In the genomic region with DNA sequence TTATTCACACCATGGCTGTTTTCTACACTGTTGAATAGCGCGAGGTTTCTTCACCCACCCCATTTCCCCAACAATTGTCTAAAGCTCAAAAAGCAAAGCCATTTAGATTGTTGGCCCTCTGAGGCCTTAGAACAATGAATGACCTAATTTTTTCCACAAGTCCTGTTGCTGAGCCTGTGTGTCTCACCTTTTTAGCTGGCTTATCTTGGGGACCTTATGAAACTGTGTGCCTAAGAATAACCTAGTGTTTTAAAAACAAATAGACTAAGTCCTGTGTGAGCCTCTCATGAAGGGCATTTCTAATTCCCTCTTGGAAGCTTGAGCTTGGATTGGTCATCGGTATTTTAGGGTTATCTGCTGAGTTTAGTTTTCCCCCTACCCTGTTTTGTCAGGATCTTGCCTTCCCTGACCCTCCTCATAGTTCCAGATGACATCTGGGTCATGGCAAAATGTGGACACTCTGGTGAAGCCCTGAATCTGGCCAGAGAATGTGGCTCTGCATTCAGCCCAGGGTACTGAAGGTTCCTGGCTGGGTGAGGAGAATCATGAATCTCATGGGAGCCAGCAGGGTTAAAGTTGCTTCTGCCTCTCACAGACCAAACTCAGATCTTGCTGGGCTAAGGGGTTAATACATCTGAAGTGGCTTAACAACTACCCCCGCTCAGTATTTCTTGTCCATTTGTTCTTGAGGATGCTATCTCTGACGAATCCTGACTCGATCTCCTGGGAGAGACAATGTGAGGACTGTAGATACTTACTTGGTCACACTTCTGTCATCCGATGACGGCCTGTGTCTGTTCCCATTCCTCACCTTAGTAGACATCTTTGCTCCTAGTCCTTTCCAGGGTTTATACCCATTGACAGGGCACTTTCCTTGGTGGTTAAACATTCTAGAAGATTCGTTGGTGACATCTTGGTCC, we compare ENCODE assay signal across 1 cellular context.
TF ChIP-seq lines count a peak whose summit lies in the region.

No MANE protein-coding gene starts in this region.

TF ChIP-seq in HepG2, 621 proteins besides CTCF, POLR2A, EP300 and RAD21 (continued from another document and continues in another):
- TF ChIP-seq PAXIP1 (CRISPR knock-in tag; conservative IDR thresholded peaks at IDR 0.05) (peak; percentile 81), ZNF30 (CRISPR knock-in tag; IDR thresholded peaks at IDR 0.05) (no peak), ZSCAN29 (CRISPR knock-in tag; conservative IDR thresholded peaks at IDR 0.05) (no peak), ZNF766 (CRISPR knock-in tag; IDR thresholded peaks at IDR 0.05; ENCODE audit: borderline replicate concordance) (peak; percentile 79; the same call in 1 of the 2 replicates), ZNF781 (CRISPR knock-in tag; IDR thresholded peaks at IDR 0.05; ENCODE audit: borderline replicate concordance, not compliant biosample characterization) (no peak), NFE2L2 (IDR thresholded peaks at IDR 0.05; ENCODE audit: low read length) (no peak), MYNN (CRISPR knock-in tag; IDR thresholded peaks at IDR 0.05; ENCODE audit: low read depth) (no peak), HES4 (CRISPR knock-in tag; IDR thresholded peaks at IDR 0.05; ENCODE audit: borderline replicate concordance) (no peak), ZEB1 (IDR thresholded peaks at IDR 0.05; ENCODE audit: insufficient replicate concordance, low read depth) (no peak), KDM5A (IDR thresholded peaks at IDR 0.05; ENCODE audit: borderline replicate concordance, low read length) (no peak), PRDM15 (CRISPR knock-in tag; IDR thresholded peaks at IDR 0.05) (no peak), ATF1 (CRISPR knock-in tag; IDR thresholded peaks at IDR 0.05) (peak; percentile 39; the same call in 1 of the 2 replicates), ZNF12 (CRISPR knock-in tag; IDR thresholded peaks at IDR 0.05) (no peak), NKX3-1 (CRISPR knock-in tag; IDR thresholded peaks at IDR 0.05) (0 out of 2 replicates have a peak, but pooled peaks have one; percentile 56), CCDC6 (CRISPR knock-in tag; IDR thresholded peaks at IDR 0.05) (0 out of 2 replicates have a peak, but pooled peaks have one; percentile 22), IKZF4 (CRISPR knock-in tag; IDR thresholded peaks at IDR 0.05; ENCODE audit: borderline replicate concordance, low read depth, not compliant biosample characterization) (no peak), MTERF4 (CRISPR knock-in tag; IDR thresholded peaks at IDR 0.05) (no peak), PPARG (CRISPR knock-in tag; conservative IDR thresholded peaks at IDR 0.05) (peak; percentile 63; the same call in 1 of the 2 replicates), CBFB (CRISPR knock-in tag; IDR thresholded peaks at IDR 0.05) (no peak), ZNF746 (CRISPR knock-in tag; IDR thresholded peaks at IDR 0.05) (no peak; the same call in 1 of the 2 replicates), ZNF138 (CRISPR knock-in tag; IDR thresholded peaks at IDR 0.05; ENCODE audit: low read depth) (no peak), ZNF788 (CRISPR knock-in tag; IDR thresholded peaks at IDR 0.05; ENCODE audit: borderline replicate concordance) (peak; percentile 52; the same call in 1 of the 2 replicates), ZNF350 (CRISPR knock-in tag; IDR thresholded peaks at IDR 0.05; ENCODE audit: borderline replicate concordance, low read depth) (peak; percentile 65; the same call in 1 of the 2 replicates), ZNF644 (CRISPR knock-in tag; IDR thresholded peaks at IDR 0.05; ENCODE audit: low read depth) (0 out of 2 replicates have a peak, but pooled peaks have one; percentile 28), ZNF362 (CRISPR knock-in tag; IDR thresholded peaks at IDR 0.05; ENCODE audit: borderline replicate concordance) (no peak), SOX6 (IDR thresholded peaks at IDR 0.05) (no peak), SOX6 (CRISPR knock-in tag; IDR thresholded peaks at IDR 0.05) (peak; percentile 100), ZNF232 (CRISPR knock-in tag; IDR thresholded peaks at IDR 0.05; ENCODE audit: borderline replicate concordance) (no peak), SP140L (CRISPR knock-in tag; IDR thresholded peaks at IDR 0.05; ENCODE audit: borderline replicate concordance) (no peak), KLF12 (CRISPR knock-in tag; IDR thresholded peaks at IDR 0.05; ENCODE audit: borderline replicate concordance) (no peak), MZF1 (CRISPR knock-in tag; IDR thresholded peaks at IDR 0.05; ENCODE audit: borderline replicate concordance) (no peak), KDM3A (CRISPR knock-in tag; IDR thresholded peaks at IDR 0.05; ENCODE audit: low read depth) (no peak), ZNF432 (CRISPR knock-in tag; IDR thresholded peaks at IDR 0.05; ENCODE audit: borderline replicate concordance) (no peak), JDP2 (CRISPR knock-in tag; IDR thresholded peaks at IDR 0.05; ENCODE audit: borderline replicate concordance) (no peak), NR2C2 (CRISPR knock-in tag; IDR thresholded peaks at IDR 0.05; ENCODE audit: borderline replicate concordance) (peak; percentile 28; the same call in 1 of the 2 replicates)
- TF ChIP-seq, protein P1, sequence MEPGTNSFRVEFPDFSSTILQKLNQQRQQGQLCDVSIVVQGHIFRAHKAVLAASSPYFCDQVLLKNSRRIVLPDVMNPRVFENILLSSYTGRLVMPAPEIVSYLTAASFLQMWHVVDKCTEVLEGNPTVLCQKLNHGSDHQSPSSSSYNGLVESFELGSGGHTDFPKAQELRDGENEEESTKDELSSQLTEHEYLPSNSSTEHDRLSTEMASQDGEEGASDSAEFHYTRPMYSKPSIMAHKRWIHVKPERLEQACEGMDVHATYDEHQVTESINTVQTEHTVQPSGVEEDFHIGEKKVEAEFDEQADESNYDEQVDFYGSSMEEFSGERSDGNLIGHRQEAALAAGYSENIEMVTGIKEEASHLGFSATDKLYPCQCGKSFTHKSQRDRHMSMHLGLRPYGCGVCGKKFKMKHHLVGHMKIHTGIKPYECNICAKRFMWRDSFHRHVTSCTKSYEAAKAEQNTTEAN (CRISPR knock-in tag; conservative IDR thresholded peaks at IDR 0.05), result peak; percentile 26; the same call in 1 of the 2 replicates
- TF ChIP-seq, protein P2, sequence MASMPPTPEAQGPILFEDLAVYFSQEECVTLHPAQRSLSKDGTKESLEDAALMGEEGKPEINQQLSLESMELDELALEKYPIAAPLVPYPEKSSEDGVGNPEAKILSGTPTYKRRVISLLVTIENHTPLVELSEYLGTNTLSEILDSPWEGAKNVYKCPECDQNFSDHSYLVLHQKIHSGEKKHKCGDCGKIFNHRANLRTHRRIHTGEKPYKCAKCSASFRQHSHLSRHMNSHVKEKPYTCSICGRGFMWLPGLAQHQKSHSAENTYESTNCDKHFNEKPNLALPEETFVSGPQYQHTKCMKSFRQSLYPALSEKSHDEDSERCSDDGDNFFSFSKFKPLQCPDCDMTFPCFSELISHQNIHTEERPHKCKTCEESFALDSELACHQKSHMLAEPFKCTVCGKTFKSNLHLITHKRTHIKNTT (CRISPR knock-in tag; IDR thresholded peaks at IDR 0.05), result no peak
- TF ChIP-seq, protein P3, sequence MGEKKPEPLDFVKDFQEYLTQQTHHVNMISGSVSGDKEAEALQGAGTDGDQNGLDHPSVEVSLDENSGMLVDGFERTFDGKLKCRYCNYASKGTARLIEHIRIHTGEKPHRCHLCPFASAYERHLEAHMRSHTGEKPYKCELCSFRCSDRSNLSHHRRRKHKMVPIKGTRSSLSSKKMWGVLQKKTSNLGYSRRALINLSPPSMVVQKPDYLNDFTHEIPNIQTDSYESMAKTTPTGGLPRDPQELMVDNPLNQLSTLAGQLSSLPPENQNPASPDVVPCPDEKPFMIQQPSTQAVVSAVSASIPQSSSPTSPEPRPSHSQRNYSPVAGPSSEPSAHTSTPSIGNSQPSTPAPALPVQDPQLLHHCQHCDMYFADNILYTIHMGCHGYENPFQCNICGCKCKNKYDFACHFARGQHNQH (CRISPR knock-in tag; IDR thresholded peaks at IDR 0.05), result peak; percentile 18; the same call in 1 of the 2 replicates
- TF ChIP-seq, protein P4, sequence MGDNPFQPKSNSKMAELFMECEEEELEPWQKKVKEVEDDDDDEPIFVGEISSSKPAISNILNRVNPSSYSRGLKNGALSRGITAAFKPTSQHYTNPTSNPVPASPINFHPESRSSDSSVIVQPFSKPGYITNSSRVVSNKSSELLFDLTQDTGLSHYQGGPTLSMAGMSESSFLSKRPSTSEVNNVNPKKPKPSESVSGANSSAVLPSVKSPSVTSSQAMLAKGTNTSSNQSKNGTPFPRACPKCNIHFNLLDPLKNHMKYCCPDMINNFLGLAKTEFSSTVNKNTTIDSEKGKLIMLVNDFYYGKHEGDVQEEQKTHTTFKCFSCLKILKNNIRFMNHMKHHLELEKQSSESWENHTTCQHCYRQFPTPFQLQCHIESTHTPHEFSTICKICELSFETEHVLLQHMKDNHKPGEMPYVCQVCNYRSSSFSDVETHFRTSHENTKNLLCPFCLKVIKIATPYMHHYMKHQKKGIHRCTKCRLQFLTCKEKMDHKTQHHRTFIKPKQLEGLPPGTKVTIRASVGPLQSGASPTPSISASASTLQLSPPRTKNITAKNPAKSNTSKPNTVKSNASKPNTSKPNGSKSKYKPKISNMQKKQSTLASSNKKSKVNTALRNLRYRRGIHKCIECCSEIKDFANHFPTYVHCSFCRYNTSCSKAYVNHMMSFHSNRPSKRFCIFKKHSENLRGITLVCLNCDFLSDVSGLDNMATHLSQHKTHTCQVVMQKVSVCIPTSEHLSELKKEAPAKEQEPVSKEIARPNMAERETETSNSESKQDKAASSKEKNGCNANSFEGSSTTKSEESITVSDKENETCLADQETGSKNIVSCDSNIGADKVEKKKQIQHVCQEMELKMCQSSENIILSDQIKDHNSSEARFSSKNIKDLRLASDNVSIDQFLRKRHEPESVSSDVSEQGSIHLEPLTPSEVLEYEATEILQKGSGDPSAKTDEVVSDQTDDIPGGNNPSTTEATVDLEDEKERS (CRISPR knock-in tag; IDR thresholded peaks at IDR 0.05), result no peak
- TF ChIP-seq, protein P5, sequence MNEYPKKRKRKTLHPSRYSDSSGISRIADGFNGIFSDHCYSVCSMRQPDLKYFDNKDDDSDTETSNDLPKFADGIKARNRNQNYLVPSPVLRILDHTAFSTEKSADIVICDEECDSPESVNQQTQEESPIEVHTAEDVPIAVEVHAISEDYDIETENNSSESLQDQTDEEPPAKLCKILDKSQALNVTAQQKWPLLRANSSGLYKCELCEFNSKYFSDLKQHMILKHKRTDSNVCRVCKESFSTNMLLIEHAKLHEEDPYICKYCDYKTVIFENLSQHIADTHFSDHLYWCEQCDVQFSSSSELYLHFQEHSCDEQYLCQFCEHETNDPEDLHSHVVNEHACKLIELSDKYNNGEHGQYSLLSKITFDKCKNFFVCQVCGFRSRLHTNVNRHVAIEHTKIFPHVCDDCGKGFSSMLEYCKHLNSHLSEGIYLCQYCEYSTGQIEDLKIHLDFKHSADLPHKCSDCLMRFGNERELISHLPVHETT (CRISPR knock-in tag; conservative IDR thresholded peaks at IDR 0.05), result no peak
